Comparison of ENCODE assay signal across 1 cellular context in the genomic region with DNA sequence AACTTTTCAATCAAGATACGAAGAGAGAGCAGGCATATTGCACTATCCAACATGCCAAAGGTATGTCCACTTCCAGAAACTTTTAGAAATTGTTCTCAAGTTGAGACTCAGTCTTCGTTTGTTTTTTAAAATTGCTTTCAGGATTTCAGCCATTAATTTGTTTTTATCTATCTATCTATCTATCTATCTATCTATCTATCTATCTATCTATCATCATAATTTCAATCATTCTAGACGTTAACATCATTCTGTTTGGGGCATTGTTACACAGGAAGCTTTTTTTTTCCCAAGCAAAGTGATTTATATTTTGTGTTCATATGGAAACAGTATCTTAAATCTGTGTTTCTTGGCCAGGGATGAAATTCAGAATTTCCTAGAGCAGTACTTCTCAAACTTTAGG.
TF ChIP-seq lines count a peak whose summit lies in the region.

No MANE protein-coding gene starts in this region.

TF ChIP-seq in K562, 482 proteins besides CTCF, POLR2A, EP300 and RAD21:
- TF ChIP-seq LCOR (CRISPR knock-in tag; IDR thresholded peaks at IDR 0.05) = no peak
- 0 out of 2 replicates have a peak, but pooled peaks have one; percentile 31 for TF ChIP-seq GATAD2B (IDR thresholded peaks at IDR 0.05; ENCODE audit: borderline replicate concordance)
- no peak for TF ChIP-seq SRSF7 (optimal IDR thresholded peaks at IDR 0.05; ENCODE audit: low read depth, low read length)
- TF ChIP-seq DACH1 (IDR thresholded peaks at IDR 0.05; ENCODE audit: partially characterized antibody) = peak; percentile 95
